Comparison of ENCODE assay signal across 20 cellular contexts in the genomic region with DNA sequence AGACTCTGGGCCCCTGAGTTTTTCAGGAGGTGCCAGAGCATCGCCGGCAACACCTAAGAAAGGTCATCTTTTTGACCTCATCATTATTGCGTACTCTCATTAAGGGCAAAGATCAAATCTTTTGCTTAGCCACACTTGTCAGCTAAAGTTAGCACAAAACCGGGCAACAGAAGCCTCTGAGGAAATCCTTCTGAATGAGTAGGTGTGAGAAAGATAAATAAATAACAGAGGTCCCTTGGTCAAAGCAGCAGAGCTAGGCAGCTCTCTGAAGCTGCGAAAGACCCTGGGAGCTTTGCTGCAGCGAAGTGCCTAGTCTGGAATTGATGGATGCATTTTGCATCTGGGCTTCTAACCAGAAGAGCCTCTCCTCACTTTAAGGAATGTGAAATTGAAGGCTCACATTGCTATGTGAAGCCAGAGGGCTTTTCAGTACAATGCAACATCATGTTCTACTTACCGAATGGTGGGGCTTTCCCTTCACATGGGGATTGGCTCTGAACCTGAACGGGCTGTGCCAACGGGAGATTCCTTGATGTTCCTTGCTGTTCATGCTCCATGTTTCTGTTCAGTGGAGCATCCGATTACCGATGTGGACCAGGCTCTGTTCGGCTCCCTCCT.
DNase-seq lines count a peak whose midpoint lies in the region; ATAC-seq, FAIRE-seq and TF ChIP-seq lines count a peak whose summit lies in the region.
"Had no signal": no experiment of that assay in that cellular context is flagged by ENCODE, and none has a peak within 500 bp of the region (broad histone marks: within the 10 kb centered on the region; RNA-seq: fewer than 3 reads in every experiment).

No MANE protein-coding gene starts in this region.

- intact Hi-C loops in OCI-LY7 (cut with micrococcal nuclease; ENCODE audit: unreplicated experiment) (no loop called here), thyroid gland (cut with DNase I) (no loop called here)

- TF ChIP-seq CTCF in AG10803 (conservative IDR thresholded peaks at IDR 0.05; ENCODE audit: low read length): no peak
- no peak for TF ChIP-seq CTCF in OCI-LY7 (conservative IDR thresholded peaks at IDR 0.05; ENCODE audit: low read length)
- TF ChIP-seq CTCF in foreskin keratinocyte (conservative IDR thresholded peaks at IDR 0.05): no peak
- no peak for TF ChIP-seq CTCF in omental fat pad (IDR thresholded peaks at IDR 0.05)
- no peak for TF ChIP-seq CTCF in thyroid gland (IDR thresholded peaks at IDR 0.05)

- peak; percentile 20 for DNase-seq in AG10803 (ENCODE audit: low read depth)
- DNase-seq in OCI-LY7 (ENCODE audit: low spot score): no peak
- peak; percentile 57 to 58 for DNase-seq in foreskin keratinocyte
- DNase-seq in omental fat pad (ENCODE audit: low spot score): no peak
- DNase-seq in HTR-8/SVneo (ENCODE audit: insufficient read length, low spot score): no peak
- DNase-seq in activated CD8-positive, alpha-beta memory T cell treated with anti-CD3 and anti-CD28 coated beads, Interleukin-2, amount 50 U/mL, for 4 hours: no peak
- DNase-seq in thyroid gland: no peak
- DNase-seq: activated CD4-positive, alpha-beta T cell treated with anti-CD3 and anti-CD28 coated beads for 48 hours; activated effector memory CD4-positive, alpha-beta T cell treated with Interleukin-2 at 50 U/mL for 16 hours; amniotic stem cell; central memory CD4-positive, alpha-beta T cell; MM.1S; naive thymus-derived CD4-positive, alpha-beta T cell; NCI-H2171 treated with DMSO at 0.1 percent for 48 hours; NCI-H69; posterior cingulate gyrus; T-cell had no signal

- WGBS in thyroid gland, 2 donors: 49 to 58% methylated on average over 12 of the region's 12 CpGs

- H3K27ac ChIP-seq in OCI-LY7 (ENCODE audit: low read depth, low read length, poor library complexity, severe bottlenecking): no peak overlapping the region
- no peak overlapping the region for H3K27ac ChIP-seq in foreskin keratinocyte
- H3K27ac ChIP-seq in thyroid gland: no peak overlapping the region

- no peak overlapping the region for H3K4me2 ChIP-seq in OCI-LY7 (ENCODE audit: low read length)
- H3K4me2 ChIP-seq: smooth muscle cell had no signal

- H3K36me3 ChIP-seq in OCI-LY7 (ENCODE audit: insufficient read depth, low read length) (no peaks in the 10 kb centered on the region), thyroid gland (no peaks in the 10 kb centered on the region)

- BruUV-seq in OCI-LY7 (replicated peaks; lab: Mats Ljungman, UMichigan): no TSS peak

- peak overlapping the region; percentile 33; the same call in 1 of the 2 replicates for H2AFZ ChIP-seq in OCI-LY7 (ENCODE audit: low read length)

- H3K79me2 ChIP-seq in OCI-LY7 (ENCODE audit: insufficient read depth, low read depth, low read length): no peaks in the 10 kb centered on the region

- no peak for FAIRE-seq in HTR-8/SVneo (lab: Jason Lieb, UNC)

- ATAC-seq in foreskin keratinocyte: peak; percentile 86
- ATAC-seq in omental fat pad (ENCODE audit: low FRiP score): peak; percentile 86
- ATAC-seq in HG03520 (IDR thresholded peaks at IDR 0.05; ENCODE audit: unreplicated experiment): no peak
- ATAC-seq: naive thymus-derived CD4-positive, alpha-beta T cell; Right ventricle myocardium inferior; T-cell had no signal

- H4K20me1 ChIP-seq in OCI-LY7 (ENCODE audit: insufficient read depth, low read length): no peaks in the 10 kb centered on the region

- H3K4me3 ChIP-seq in AG10803 (ENCODE audit: low read length): no peak overlapping the region
- no peak overlapping the region for H3K4me3 ChIP-seq in OCI-LY7 (ENCODE audit: low read depth, low read length, poor library complexity, severe bottlenecking)
- H3K4me3 ChIP-seq in thyroid gland (replicated peaks in 1 of 3): no peak overlapping the region
- H3K4me3 ChIP-seq: smooth muscle cell had no signal

- POLR2A ChIA-PET in OCI-LY7 (lab: Charles Lee): no interaction called here

- H3K27me3 ChIP-seq in foreskin keratinocyte (peaks cover 20% of the 10 kb centered on the region), thyroid gland (no peaks in the 10 kb centered on the region)

- H3K9me2 ChIP-seq in OCI-LY7 (ENCODE audit: insufficient read depth, low read length): no peaks in the 10 kb centered on the region

- CTCF ChIA-PET in OCI-LY7 (lab: Charles Lee; ENCODE audit: unreplicated experiment): no interaction called here

- no peaks in the 10 kb centered on the region; the same call in 1 of the 2 replicates for H3K9me3 ChIP-seq in OCI-LY7 (ENCODE audit: low read length)
- no peaks in the 10 kb centered on the region for H3K9me3 ChIP-seq in thyroid gland

- TF ChIP-seq POLR2A in thyroid gland (IDR thresholded peaks at IDR 0.05): no peak

- H3K4me1 ChIP-seq in OCI-LY7 (ENCODE audit: insufficient read depth, low read length, poor library complexity, severe bottlenecking): peaks cover 18% of the 10 kb centered on the region
- no peaks in the 10 kb centered on the region for H3K4me1 ChIP-seq in foreskin keratinocyte
- no peaks in the 10 kb centered on the region for H3K4me1 ChIP-seq in thyroid gland

Comparison
In these comparisons a context has a peak if more than half of its experiments do, and no peak if none do; other contexts are left out.
1. DNase-seq: peak in AG10803 (single experiment) and foreskin keratinocyte (2 of 2); none in OCI-LY7 (single experiment), omental fat pad (single experiment), HTR-8/SVneo (single experiment), activated CD8-positive, alpha-beta memory T cell treated with anti-CD3 and anti-CD28 coated beads, Interleukin-2, amount 50 U/mL, for 4 hours (single experiment) and thyroid gland (0 of 2).